In genomic region chr17:7835818-7836595, GRCh38 we compare ENCODE assay signal across 7 cellular contexts. TPM values are rescaled to one million over a fixed set of nuclear protein-coding genes. Genes with fewer than 3 reads are reported as not detected.
DNase-seq lines count a peak whose midpoint lies in the region; ATAC-seq, FAIRE-seq and TF ChIP-seq lines count a peak whose summit lies in the region.

No MANE protein-coding gene starts in this region.

- DNase-seq in GM03348 (ENCODE audit: low spot score) (peak; percentile 68), NCI-H1694 (lab: John Stamatoyannopoulos, UW) (peak; percentile 90), fibroblast of villous mesenchyme (ENCODE audit: low read depth) (no peak), nephron progenitor cell (peak; percentile 69), D721Med (ENCODE audit: insufficient read length, low spot score) (no peak)
- DNase-seq in activated T-cell treated with anti-CD3 and anti-CD28 coated beads, Interleukin-2, amount 50 U/mL, for 48 hours, result peak; percentile 65 to 70

- H3K4me1 Mint-ChIP-seq in nephron progenitor cell, result peaks cover 54% of the 10 kb centered on the region

- no peaks in the 10 kb centered on the region for H3K9me3 Mint-ChIP-seq in nephron progenitor cell

- FAIRE-seq in D721Med (lab: Jason Lieb, UNC), result no peak

- ATAC-seq in GM21619 (IDR thresholded peaks at IDR 0.05; ENCODE audit: unreplicated experiment), result peak; percentile 32

- H3K4me3 ChIP-seq in fibroblast of villous mesenchyme (ENCODE audit: low read depth, low read length), result peak overlapping the region; percentile 80

- TF ChIP-seq CTCF in fibroblast of villous mesenchyme (IDR thresholded peaks at IDR 0.05; ENCODE audit: insufficient read depth, low read depth, low read length), result no peak
- no peak for TF ChIP-seq CTCF in nephron progenitor cell (IDR thresholded peaks at IDR 0.05)
- no peak for TF ChIP-seq CTCF in D721Med (IDR thresholded peaks at IDR 0.05; ENCODE audit: insufficient read depth, missing control alignments)

- H3K27me3 Mint-ChIP-seq in nephron progenitor cell (ENCODE audit: low read depth, poor library complexity), result peaks cover 23% of the 10 kb centered on the region

- H3K27ac Mint-ChIP-seq in nephron progenitor cell, result peak overlapping the region; percentile 100

- peak overlapping the region; percentile 100 for H3K4me3 Mint-ChIP-seq in nephron progenitor cell

- peaks cover 12% of the 10 kb centered on the region for H3K36me3 Mint-ChIP-seq in nephron progenitor cell (ENCODE audit: low read depth)

RNA-seq across cellular contexts. Expression of gene KDM6B, which starts 2.0 kb away (rescaled TPM):
- 3.0 and 5.8 TPM in 2 replicates for total RNA-seq in fibroblast of villous mesenchyme

RNA-seq across cellular contexts. Expression of gene TMEM88, which starts 18.9 kb away (rescaled TPM):
- total RNA-seq in fibroblast of villous mesenchyme, result 0.43 and 1.3 TPM in 2 replicates

RNA-seq across cellular contexts. Expression of gene NAA38, which starts 21.4 kb away (rescaled TPM):
- total RNA-seq in fibroblast of villous mesenchyme, result 55.3 and 73.1 TPM in 2 replicates

RNA-seq across cellular contexts. Expression of gene CYB5D1, which starts 21.8 kb away (rescaled TPM):
- total RNA-seq in fibroblast of villous mesenchyme, result 6.4 and 11.2 TPM in 2 replicates

RNA-seq across cellular contexts. Expression of gene CHD3, which starts 52.6 kb away (rescaled TPM):
- 103 and 111 TPM in 2 replicates for total RNA-seq in fibroblast of villous mesenchyme

Comparison
In these comparisons a context has a peak if more than half of its experiments do, and no peak if none do; other contexts are left out.
1. DNase-seq: peak in GM03348 (single experiment), NCI-H1694 (single experiment), activated T-cell treated with anti-CD3 and anti-CD28 coated beads, Interleukin-2, amount 50 U/mL, for 48 hours (2 of 2) and nephron progenitor cell (single experiment); none in fibroblast of villous mesenchyme (single experiment) and D721Med (single experiment).